1 cellular context compared by ENCODE assay signal in the genomic region with DNA sequence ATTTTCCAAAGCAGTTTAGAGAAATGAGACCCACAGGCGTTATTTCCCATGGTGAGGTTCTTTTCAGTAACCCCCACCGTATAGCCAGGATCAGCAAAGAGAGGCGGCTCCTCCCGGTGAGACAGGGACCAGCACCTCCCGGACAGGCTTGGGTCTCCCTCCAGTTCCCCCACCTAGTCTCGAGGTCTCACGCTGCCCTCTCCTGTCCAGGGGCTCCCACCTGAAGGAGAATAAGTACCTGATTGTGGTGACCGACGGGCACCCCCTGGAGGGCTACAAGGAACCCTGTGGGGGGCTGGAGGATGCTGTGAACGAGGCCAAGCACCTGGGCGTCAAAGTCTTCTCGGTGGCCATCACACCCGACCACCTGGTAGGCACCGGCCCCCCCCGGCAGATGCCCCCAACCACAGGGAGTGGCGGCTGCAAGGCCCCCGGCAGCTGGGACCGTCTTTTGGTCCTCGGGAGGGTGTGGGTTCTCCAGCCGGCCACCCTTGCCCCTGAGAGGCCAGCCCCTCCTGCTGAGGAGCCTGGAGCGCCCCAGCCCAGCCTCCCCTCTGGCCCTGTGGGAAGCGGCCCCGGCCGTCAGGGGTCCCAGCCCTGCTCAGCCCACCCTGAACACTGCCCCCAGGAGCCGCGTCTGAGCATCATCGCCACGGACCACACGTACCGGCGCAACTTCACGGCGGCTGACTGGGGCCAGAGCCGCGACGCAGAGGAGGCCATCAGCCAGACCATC.
TF ChIP-seq lines count a peak whose summit lies in the region.

No MANE protein-coding gene starts in this region.

TF ChIP-seq in HepG2, 621 proteins besides CTCF, POLR2A, EP300 and RAD21 (continued from another document):
- TF ChIP-seq NFKBIZ (CRISPR knock-in tag; IDR thresholded peaks at IDR 0.05): no peak
- TF ChIP-seq, protein P1, sequence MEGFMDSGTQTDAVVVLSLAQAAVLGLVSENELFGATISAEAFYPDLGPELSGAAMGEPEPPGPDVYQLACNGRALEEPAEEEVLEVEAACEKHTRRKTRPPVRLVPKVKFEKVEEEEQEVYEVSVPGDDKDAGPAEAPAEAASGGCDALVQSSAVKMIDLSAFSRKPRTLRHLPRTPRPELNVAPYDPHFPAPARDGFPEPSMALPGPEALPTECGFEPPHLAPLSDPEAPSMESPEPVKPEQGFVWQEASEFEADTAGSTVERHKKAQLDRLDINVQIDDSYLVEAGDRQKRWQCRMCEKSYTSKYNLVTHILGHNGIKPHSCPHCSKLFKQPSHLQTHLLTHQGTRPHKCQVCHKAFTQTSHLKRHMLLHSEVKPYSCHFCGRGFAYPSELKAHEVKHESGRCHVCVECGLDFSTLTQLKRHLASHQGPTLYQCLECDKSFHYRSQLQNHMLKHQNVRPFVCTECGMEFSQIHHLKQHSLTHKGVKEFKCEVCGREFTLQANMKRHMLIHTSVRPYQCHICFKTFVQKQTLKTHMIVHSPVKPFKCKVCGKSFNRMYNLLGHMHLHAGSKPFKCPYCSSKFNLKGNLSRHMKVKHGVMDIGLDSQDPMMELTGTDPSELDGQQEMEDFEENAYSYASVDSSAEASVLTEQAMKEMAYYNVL (CRISPR knock-in tag; IDR thresholded peaks at IDR 0.05; ENCODE audit: borderline replicate concordance): no peak
- TF ChIP-seq HOXD1 (CRISPR knock-in tag; IDR thresholded peaks at IDR 0.05): no peak
- TF ChIP-seq TRIM24 (CRISPR knock-in tag; IDR thresholded peaks at IDR 0.05): no peak
TF ChIP-seq in HepG2: peak in this region for 0.
